In genomic region chr17:45223541-45224528, GRCh38 we compare ENCODE assay signal across 9 cellular contexts. TPM values are rescaled to one million over a fixed set of nuclear protein-coding genes. Genes with fewer than 3 reads are reported as not detected.
DNase-seq lines count a peak whose midpoint lies in the region; ATAC-seq and TF ChIP-seq lines count a peak whose summit lies in the region.
"Had no signal": no experiment of that assay in that cellular context is flagged by ENCODE, and none has a peak within 500 bp of the region (broad histone marks: within the 10 kb centered on the region; RNA-seq: fewer than 3 reads in every experiment).

No MANE protein-coding gene starts in this region.

- H4K8ac ChIP-seq in mesendoderm (ENCODE audit: low read depth, low read length): no peak overlapping the region

- H4K5ac ChIP-seq in mesendoderm (ENCODE audit: low read length): no peak overlapping the region

- no peak overlapping the region for H3K4ac ChIP-seq in mesendoderm (ENCODE audit: low read depth, low read length)

- no peak overlapping the region for H3K4me2 ChIP-seq in mesendoderm (ENCODE audit: low read length)

- H3K4me3 ChIP-seq in suprapubic skin (peak overlapping the region; percentile 81), mesendoderm (ENCODE audit: low read length) (no peak overlapping the region)

- no peak overlapping the region for H3K56ac ChIP-seq in mesendoderm (ENCODE audit: low read length)

- H3K18ac ChIP-seq in mesendoderm (ENCODE audit: low read length): no peak overlapping the region

- no peak for TF ChIP-seq CTCF in suprapubic skin (IDR thresholded peaks at IDR 0.05)

- TF ChIP-seq EP300 in suprapubic skin (IDR thresholded peaks at IDR 0.05): no peak

- no peak overlapping the region for H3K9ac ChIP-seq in mesendoderm (ENCODE audit: low read length)

- no peak for DNase-seq in activated CD4-positive, CD25-positive, alpha-beta regulatory T cell (lab: John Stamatoyannopoulos, UW)
- DNase-seq in activated CD8-positive, alpha-beta memory T cell treated with anti-CD3 and anti-CD28 coated beads for 24 hours: peak; percentile 85
- DNase-seq in suprapubic skin (ENCODE audit: low spot score in 2 of 2) (no peak), mesendoderm (no peak), dermis blood vessel endothelial cell (no peak)

- H2AK5ac ChIP-seq in mesendoderm (ENCODE audit: low read length): no peak overlapping the region

- H3K79me1 ChIP-seq in mesendoderm (ENCODE audit: low read length): no peaks in the 10 kb centered on the region

- H3K4me1 ChIP-seq in suprapubic skin (peaks cover 85% of the 10 kb centered on the region), mesendoderm (ENCODE audit: control insufficient read depth, low read depth, low read length) (no peaks in the 10 kb centered on the region)

- H2BK15ac ChIP-seq in mesendoderm (replicated peaks; ENCODE audit: low read depth): no peak overlapping the region

- peaks cover 14% of the 10 kb centered on the region for H3K27me3 ChIP-seq in layer of hippocampus (ENCODE audit: control insufficient read depth, insufficient read depth, low read length)
- peaks cover 11% of the 10 kb centered on the region for H3K27me3 ChIP-seq in suprapubic skin
- H3K27me3 ChIP-seq in mesendoderm (ENCODE audit: insufficient read depth, low read length, poor library complexity): peaks cover 12% of the 10 kb centered on the region

- no peak overlapping the region for H3K23ac ChIP-seq in mesendoderm (ENCODE audit: low read length)

- TF ChIP-seq POLR2A in suprapubic skin (IDR thresholded peaks at IDR 0.05): no peak

- H3K79me2 ChIP-seq in mesendoderm (ENCODE audit: control insufficient read depth, insufficient read depth, low read length): no peaks in the 10 kb centered on the region

- H2BK5ac ChIP-seq in mesendoderm (ENCODE audit: low read length): no peak overlapping the region

- H3K36me3 ChIP-seq in suprapubic skin: no peaks in the 10 kb centered on the region
- H3K36me3 ChIP-seq in mesendoderm (ENCODE audit: control insufficient read depth, insufficient read depth, low read length): no peaks in the 10 kb centered on the region

- peak; percentile 47 to 53 for ATAC-seq in activated CD4-positive, CD25-positive, alpha-beta regulatory T cell treated with anti-CD3 and anti-CD28 coated beads, Interleukin-2, amount 50 U/mL, for 24 hours
- no peak for ATAC-seq in HG03520 (IDR thresholded peaks at IDR 0.05; ENCODE audit: unreplicated experiment)

- no peak overlapping the region for H2BK120ac ChIP-seq in mesendoderm (ENCODE audit: low read depth, low read length)

- H3K9me3 ChIP-seq in suprapubic skin: no peaks in the 10 kb centered on the region

- H3K27ac ChIP-seq in layer of hippocampus (ENCODE audit: low read depth, low read length) (peak overlapping the region; percentile 6), suprapubic skin (peak overlapping the region; percentile 79), mesendoderm (ENCODE audit: low read depth, low read length) (no peak overlapping the region)

- WGBS in suprapubic skin: 90% methylated on average over 9 of the region's 12 CpGs
- WGBS in mesendoderm (ENCODE audit: extremely low coverage, insufficient coverage, low lambda C conversion rate): no CpG with 5 or more reads among the region's 12 CpGs

RNA-seq across cellular contexts. Expression of gene FMNL1, which starts 2.1 kb away (rescaled TPM):
- 10 to 100 TPM in 1 of 4 donors, 1 to 10 TPM in 3; 5.9 to 14.6 (median 8.0) TPM for total RNA-seq in suprapubic skin
- 3.0 TPM for polyA plus RNA-seq in mesendoderm (2013, experiment 1 of 2)
- polyA plus RNA-seq in mesendoderm (2013, experiment 2 of 2): 3.6 TPM
- total RNA-seq in dermis blood vessel endothelial cell: 1.0 and 4.0 TPM in 2 replicates

RNA-seq across cellular contexts. Expression of gene SPATA32, which starts 38.1 kb away (rescaled TPM):
- total RNA-seq in suprapubic skin: not detected
- not detected for polyA plus RNA-seq in mesendoderm (2013, experiment 1 of 2)
- not detected for polyA plus RNA-seq in mesendoderm (2013, experiment 2 of 2)
- 0.05 TPM in 1 of 2 replicates, not detected in the other for total RNA-seq in dermis blood vessel endothelial cell
- polyA plus RNA-seq: AG04450 had no signal
